In the genomic region with DNA sequence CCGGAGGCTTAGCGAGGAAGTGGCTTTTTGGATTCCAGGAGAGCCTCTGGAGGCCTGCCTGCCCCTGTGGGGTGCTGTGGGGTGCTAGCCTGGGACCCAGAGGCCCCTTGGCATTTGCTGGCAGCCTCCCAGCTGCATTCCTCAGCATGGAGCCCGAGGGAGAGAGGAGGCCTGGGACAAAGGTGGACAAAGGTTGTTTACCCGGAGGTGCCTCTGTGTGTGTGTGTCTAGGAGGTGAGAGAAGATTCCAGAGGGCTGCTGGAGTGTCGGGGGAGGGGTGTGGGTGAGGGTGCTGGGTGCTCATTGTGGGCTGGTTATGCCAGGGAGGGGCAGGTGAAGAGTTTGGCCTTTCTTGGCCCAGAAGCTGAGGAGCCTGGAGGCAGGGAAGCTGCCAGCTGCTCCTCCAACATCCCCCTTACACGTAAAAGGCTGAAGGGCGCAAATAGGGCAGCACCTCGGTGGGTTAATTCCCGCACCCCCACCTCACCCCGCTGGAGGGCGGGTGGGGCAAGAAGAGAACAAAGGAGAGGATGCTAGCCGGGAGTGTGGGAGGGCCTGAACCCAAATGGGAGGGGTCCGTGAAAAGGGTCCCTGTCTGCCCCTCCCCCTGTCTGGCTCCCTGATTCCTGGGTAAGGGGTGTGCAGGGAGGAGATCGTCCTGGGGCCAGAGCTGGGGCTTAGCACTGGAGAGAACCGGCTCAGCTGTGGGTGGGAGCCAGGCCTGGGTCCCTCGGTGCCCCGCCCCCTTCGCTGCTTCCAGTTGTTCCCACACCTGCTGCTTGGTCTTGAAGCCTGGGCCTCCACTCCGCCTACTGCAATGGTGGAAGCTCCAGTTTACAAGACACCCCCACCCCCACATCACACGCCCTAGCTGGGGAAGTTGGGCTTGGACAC, we compare ENCODE assay signal across 8 cellular contexts. TPM values are rescaled to one million over a fixed set of nuclear protein-coding genes. Genes with fewer than 3 reads are reported as not detected.
DNase-seq lines count a peak whose midpoint lies in the region; ATAC-seq and TF ChIP-seq lines count a peak whose summit lies in the region.

No MANE protein-coding gene starts in this region.

- H3K27me3 Mint-ChIP-seq in WTC11 (ENCODE audit: low read depth) = no peaks in the 10 kb centered on the region

- peak; percentile 67 for ATAC-seq in WTC11
- ATAC-seq in left ventricle myocardium superior = peak; percentile 19
- peak; percentile 46 to 57 for ATAC-seq in gastrocnemius medialis
- ATAC-seq in HG03280 (IDR thresholded peaks at IDR 0.05; ENCODE audit: unreplicated experiment) = no peak
- no peak for ATAC-seq in HG02759 (IDR thresholded peaks at IDR 0.05; ENCODE audit: unreplicated experiment)
- ATAC-seq in HG02981 (IDR thresholded peaks at IDR 0.05; ENCODE audit: unreplicated experiment) = no peak

- POLR2A ChIA-PET in WTC11 (lab: Charles Lee) = interaction anchor here (0.6 to 4.4 kb wide), 10 partner anchors 10 to 202 kb away, joined by 3 to 82 read pairs (median 4); partner anchors contain the start of genes ACBD4, HEXIM1 and HEXIM2

- CTCF ChIA-PET in WTC11 (lab: Charles Lee) = interaction anchor here (0.6 to 6.4 kb wide), 17 partner anchors 10 to 257 kb away, joined by 3 to 99 read pairs (median 6); partner anchors contain the start of genes ACBD4, HEXIM1 and HEXIM2

- intact Hi-C loops in left ventricle myocardium superior (cut with micrococcal nuclease) = no loop called here
- intact Hi-C loops in gastrocnemius medialis (cut with DNase I; ENCODE audit: low total_unique reads) = no loop called here

- in situ Hi-C loops in gastrocnemius medialis (cut with MboI; ENCODE audit: low sequenced_read_pairs in 4 of 4) = loop anchor here in 1 of 4 donors (25.0 kb wide), 1 partner anchor 109 kb away; the partner anchor contains the start of genes DCAKD and NMT1

- H3K4me3 Mint-ChIP-seq in WTC11 = peak overlapping the region; percentile 22; the same call in 1 of the 2 replicates

- peak; percentile 37 for DNase-seq in SIG-M5 treated with dmso at 0.1 percent for 504 hours (lab: John Stamatoyannopoulos, UW; ENCODE audit: unreplicated experiment)
- no peak for DNase-seq in SIG-M5 (lab: John Stamatoyannopoulos, UW)
- peak; percentile 73 for DNase-seq in WTC11 (ENCODE audit: low spot score)
- no peak for DNase-seq in left ventricle myocardium superior
- DNase-seq in gastrocnemius medialis = peak; percentile 70 to 82

- peak overlapping the region; percentile 87 for H3K27ac Mint-ChIP-seq in WTC11

- H3K36me3 ChIP-seq in gastrocnemius medialis = peaks cover 0 to 7% of the 10 kb centered on the region in 2 donors

- H3K4me1 ChIP-seq in gastrocnemius medialis = peaks cover 38 to 52% of the 10 kb centered on the region in 2 donors

- peak overlapping the region; percentile 88 to 99 (median 94) for H3K27ac ChIP-seq in gastrocnemius medialis

- H3K9me3 ChIP-seq in gastrocnemius medialis = no peaks in the 10 kb centered on the region

- H3K4me1 Mint-ChIP-seq in WTC11 = peaks cover 29% of the 10 kb centered on the region

- peak overlapping the region; percentile 40 to 52 (median 46) for H3K4me3 ChIP-seq in gastrocnemius medialis

- no peaks in the 10 kb centered on the region for H3K27me3 ChIP-seq in gastrocnemius medialis

- H3K9me3 Mint-ChIP-seq in WTC11 = no peaks in the 10 kb centered on the region

- TF ChIP-seq CTCF in WTC11 (IDR thresholded peaks at IDR 0.05) (no peak), gastrocnemius medialis (IDR thresholded peaks at IDR 0.05 in 4 of 5, conservative IDR thresholded peaks at IDR 0.05 in 1 of 5) (no peak)

- TF ChIP-seq POLR2A in gastrocnemius medialis (IDR thresholded peaks at IDR 0.05) = peak in 1 of 2 donors; percentile 21

- H3K36me3 Mint-ChIP-seq in WTC11 = no peaks in the 10 kb centered on the region

TF ChIP-seq in WTC11, 78 proteins besides CTCF, POLR2A, EP300 and RAD21:
- TF ChIP-seq MAX (CRISPR knock-in tag; IDR thresholded peaks at IDR 0.05) = peak; percentile 43; the same call in 1 of the 2 replicates
- 0 out of 2 replicates have a peak, but pooled peaks have one; percentile 29 for TF ChIP-seq TP53 (CRISPR knock-in tag; IDR thresholded peaks at IDR 0.05)
- TF ChIP-seq, protein P1, sequence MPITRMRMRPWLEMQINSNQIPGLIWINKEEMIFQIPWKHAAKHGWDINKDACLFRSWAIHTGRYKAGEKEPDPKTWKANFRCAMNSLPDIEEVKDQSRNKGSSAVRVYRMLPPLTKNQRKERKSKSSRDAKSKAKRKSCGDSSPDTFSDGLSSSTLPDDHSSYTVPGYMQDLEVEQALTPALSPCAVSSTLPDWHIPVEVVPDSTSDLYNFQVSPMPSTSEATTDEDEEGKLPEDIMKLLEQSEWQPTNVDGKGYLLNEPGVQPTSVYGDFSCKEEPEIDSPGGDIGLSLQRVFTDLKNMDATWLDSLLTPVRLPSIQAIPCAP (CRISPR knock-in tag; IDR thresholded peaks at IDR 0.05) = no peak

RNA-seq across cellular contexts. Expression of gene HEXIM2, which starts 9.9 kb away (rescaled TPM):
- total RNA-seq in WTC11 (2021) (11.9 to 16.1 TPM (median 12.2 TPM) in 3 replicates), left ventricle myocardium superior (8.9 TPM), gastrocnemius medialis (10 to 100 TPM; 31.4 to 70.8 (median 64.9) TPM)

RNA-seq across cellular contexts. Expression of gene HEXIM1, which starts 23.3 kb away (rescaled TPM):
- total RNA-seq in WTC11 (2021) (29.6 to 36.9 TPM (median 35.2 TPM) in 3 replicates), left ventricle myocardium superior (35.1 TPM), gastrocnemius medialis (10 to 100 TPM; 26.3 to 79.6 (median 36.9) TPM)

RNA-seq across cellular contexts. Expression of gene ACBD4, which starts 36.1 kb away (rescaled TPM):
- 12.7 to 21.0 TPM (median 21.0 TPM) in 3 replicates for total RNA-seq in WTC11 (2021)
- total RNA-seq in left ventricle myocardium superior = 7.7 TPM
- total RNA-seq in gastrocnemius medialis = 1 to 10 TPM; 2.2 to 3.2 (median 2.5) TPM

RNA-seq across cellular contexts. Expression of gene PLCD3, which starts 39.3 kb away (rescaled TPM):
- total RNA-seq in WTC11 (2021) = 45.9 to 55.8 TPM (median 55.8 TPM) in 3 replicates
- 281 TPM for total RNA-seq in left ventricle myocardium superior
- total RNA-seq in gastrocnemius medialis = 100 to 1,000 TPM in 1 of 4 donors, 10 to 100 TPM in 3; 38.6 to 186 (median 75.1) TPM

RNA-seq across cellular contexts. Expression of gene FMNL1, which starts 50.1 kb away (rescaled TPM):
- total RNA-seq in WTC11 (2021) (5.3 to 7.9 TPM (median 7.3 TPM) in 3 replicates), left ventricle myocardium superior (14.0 TPM), gastrocnemius medialis (1 to 10 TPM in 3 of 4 donors, under 1 TPM in 1; 0.22 to 5.2 (median 3.0) TPM)

Comparison
In these comparisons a context has a peak if more than half of its experiments do, and no peak if none do; other contexts are left out.
1. DNase-seq: peak in SIG-M5 treated with dmso at 0.1 percent for 504 hours (single experiment), WTC11 (single experiment) and gastrocnemius medialis (2 of 2); none in SIG-M5 (single experiment) and left ventricle myocardium superior (single experiment).
2. ATAC-seq: peak in WTC11 (single experiment), left ventricle myocardium superior (single experiment) and gastrocnemius medialis (2 of 2); none in HG03280 (single experiment), HG02759 (single experiment) and HG02981 (single experiment).